In the genomic region with DNA sequence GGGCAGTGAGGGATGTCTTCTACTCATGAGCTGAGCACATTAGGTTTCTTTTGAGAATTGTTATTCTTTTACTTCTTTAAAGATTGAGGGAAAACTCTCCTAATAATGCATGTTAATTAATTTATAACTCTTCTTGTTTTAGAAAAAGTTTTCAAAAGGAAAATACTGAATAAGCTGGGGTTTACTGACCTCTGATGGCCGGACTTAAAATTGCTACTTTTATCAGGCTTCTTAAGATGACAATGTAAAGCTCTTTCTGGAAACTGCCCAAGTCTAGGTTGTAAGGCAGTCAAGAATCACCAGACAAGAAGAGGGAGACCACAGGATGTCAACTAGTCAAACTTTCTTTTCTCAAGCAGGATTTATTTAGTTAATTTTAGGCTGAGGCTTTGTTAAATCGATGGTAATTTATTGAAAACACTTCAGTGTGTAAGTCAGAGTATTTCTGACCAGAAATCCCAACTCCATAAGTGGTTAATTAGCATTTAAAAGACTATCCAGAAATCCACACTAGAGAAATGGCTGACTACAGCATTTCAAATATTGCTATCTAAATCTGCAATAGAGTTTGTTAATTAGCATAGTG, we compare ENCODE assay signal across 7 cellular contexts.
DNase-seq lines count a peak whose midpoint lies in the region; TF ChIP-seq lines count a peak whose summit lies in the region.

No MANE protein-coding gene starts in this region.

- H3K9me3 ChIP-seq in Karpas-422 (ENCODE audit: low read length), result no peaks in the 10 kb centered on the region
- H3K9me3 ChIP-seq in SK-N-MC (ENCODE audit: low read depth, low read length), result no peaks in the 10 kb centered on the region

- H3K4me2 ChIP-seq in Karpas-422 (ENCODE audit: low read depth, low read length, poor library complexity, severe bottlenecking), result no peak overlapping the region

- H3K9ac ChIP-seq in Karpas-422 (ENCODE audit: low read length) (no peak overlapping the region), SK-N-MC (ENCODE audit: insufficient read length) (peak overlapping the region; percentile 4)

- no peaks in the 10 kb centered on the region for H3K9me2 ChIP-seq in Karpas-422 (replicated peaks; ENCODE audit: insufficient read depth, low read length)

- H3K4me3 ChIP-seq in Karpas-422 (ENCODE audit: low read length), result no peak overlapping the region
- H3K4me3 ChIP-seq in SK-N-MC, result peak overlapping the region; percentile 18

- peak; percentile 71 for DNase-seq in Karpas-422
- DNase-seq in SK-N-MC (ENCODE audit: low read depth, low spot score), result peak; percentile 68
- DNase-seq in fibroblast of the conjunctiva (ENCODE audit: low read depth), result peak; percentile 74
- DNase-seq in stromal cell of bone marrow (ENCODE audit: low read depth), result peak; percentile 50
- no peak for DNase-seq in HPDE6-E6E7 (ENCODE audit: extremely low spot score)
- DNase-seq in posterior cingulate gyrus, result no peak

- no peaks in the 10 kb centered on the region for H4K20me1 ChIP-seq in Karpas-422 (ENCODE audit: insufficient read depth, low read depth, low read length)

- no peak overlapping the region for H2AFZ ChIP-seq in Karpas-422 (ENCODE audit: low read length)

- H3K36me3 ChIP-seq in Karpas-422 (ENCODE audit: insufficient read depth, low read length) (no peaks in the 10 kb centered on the region), SK-N-MC (ENCODE audit: insufficient read depth, low read length) (no peaks in the 10 kb centered on the region)

- no peaks in the 10 kb centered on the region for H3K79me2 ChIP-seq in Karpas-422 (ENCODE audit: low read length)

- H3K27me3 ChIP-seq in Karpas-422 (ENCODE audit: low read length), result no peaks in the 10 kb centered on the region

- peak; percentile 31; the same call in 1 of the 2 replicates for TF ChIP-seq CTCF in GM12874 (IDR thresholded peaks at IDR 0.05; ENCODE audit: insufficient read depth, low read depth, low read length)

- no peaks in the 10 kb centered on the region for H3K4me1 ChIP-seq in Karpas-422 (ENCODE audit: low read length)

- intact Hi-C loops in posterior cingulate gyrus (cut with DNase I), result loop anchor here (2.0 kb wide), 1 partner anchor 266 kb away; no protein-coding TSS in a partner anchor

- H3K27ac ChIP-seq in Karpas-422 (ENCODE audit: low read length), result no peak overlapping the region
- 0 out of 2 replicates have a peak overlapping the region, but pooled peaks have one; percentile 8 for H3K27ac ChIP-seq in SK-N-MC

Comparison
In these comparisons a context has a peak if more than half of its experiments do, and no peak if none do; other contexts are left out.
1. DNase-seq: peak in Karpas-422 (single experiment), SK-N-MC (single experiment), fibroblast of the conjunctiva (single experiment) and stromal cell of bone marrow (single experiment); none in HPDE6-E6E7 (single experiment) and posterior cingulate gyrus (0 of 10).